Comparison of ENCODE assay signal across 8 cellular contexts in genomic region chr11:67353317-67354313, GRCh38. TPM values are rescaled to one million over a fixed set of nuclear protein-coding genes. Genes with fewer than 3 reads are reported as not detected.
A peak's percentile ranks its signal among the peaks of the same experiment; 100 is the strongest.
DNase-seq lines count a peak whose midpoint lies in the region; ATAC-seq and TF ChIP-seq lines count a peak whose summit lies in the region.

Gene POLD4 (minus strand): TSS chr11:67353546. CDS start chr11:67353399, 147 bp downstream.

- TF ChIP-seq POLR2A in heart left ventricle (IDR thresholded peaks at IDR 0.05): peak in 1 of 2 donors; percentile 84

- H3K9me3 Mint-ChIP-seq in T-cell (no peaks in the 10 kb centered on the region), type B pancreatic cell (no peaks in the 10 kb centered on the region)

- WGBS in adipose tissue, 3 donors: 2 to 5% (median 2%) methylated on average over 39 to 42 of the region's 42 CpGs
- 2 to 4% (median 3%) methylated on average over 29 to 42 of the region's 42 CpGs for WGBS in heart left ventricle, 4 donors

- H3K27me3 ChIP-seq in heart left ventricle: no peaks in the 10 kb centered on the region

- no peaks in the 10 kb centered on the region for H3K9me3 ChIP-seq in heart left ventricle

- peak; percentile 77 for ATAC-seq in HG02870 (IDR thresholded peaks at IDR 0.05; ENCODE audit: unreplicated experiment)
- ATAC-seq in T-cell (replicated peaks in 1 of 4): peak; percentile 87 to 91 (median 89)
- peak; percentile 89 to 96 (median 93) for ATAC-seq in heart left ventricle

- peak within 1 kb of the TSS; percentile 49 to 97 (median 74) for H3K4me3 ChIP-seq in heart left ventricle

- CTCF ChIA-PET in T-cell (lab: Charles Lee): interaction anchor here (0.6 to 7.9 kb wide), 21 partner anchors 8 to 1988 kb away, joined by 3 to 128 read pairs (median 4); partner anchors contain the start of genes CLCF1 (in 1 of the 2), PPP1CA (in 1 of the 2) and RAD9A (in 1 of the 2)

- intact Hi-C loops in heart left ventricle (cut with DNase I): loop anchor here in 5 of 10 donors (2.0 kb wide), 3 partner anchors 151 to 155 kb away; partner anchors contain the start of genes CDK2AP2 (in 1 of the 5) and PITPNM1 (in 1 of the 5)
- intact Hi-C loops in posterior cingulate gyrus (cut with DNase I): loop anchor here (5.0 kb wide), 1 partner anchor 154 kb away; the partner anchor contains the start of genes CDK2AP2 and PITPNM1

- H3K27ac Mint-ChIP-seq in T-cell: peak within 1 kb of the TSS; percentile 99 to 100
- H3K27ac Mint-ChIP-seq in type B pancreatic cell: peak within 1 kb of the TSS; percentile 94

- TF ChIP-seq CTCF in GM13977 (IDR thresholded peaks at IDR 0.05; ENCODE audit: extremely low read depth, insufficient read depth, missing control alignments): no peak
- peak in 1 of 12 donors; percentile 5 for TF ChIP-seq CTCF in heart left ventricle (IDR thresholded peaks at IDR 0.05)
- TF ChIP-seq CTCF in type B pancreatic cell (conservative IDR thresholded peaks at IDR 0.05): no peak

- H3K4me1 ChIP-seq in heart left ventricle: peaks cover 8 to 83% (median 63%) of the 10 kb centered on the region in 12 donors

- H3K36me3 Mint-ChIP-seq in T-cell (no peaks in the 10 kb centered on the region), type B pancreatic cell (no peaks in the 10 kb centered on the region)

- H3K27ac ChIP-seq in adipose tissue (ENCODE audit: low read depth, low read length) (peak within 1 kb of the TSS; percentile 99), heart left ventricle (peak within 1 kb of the TSS; percentile 92 to 100 (median 99))

- in situ Hi-C loops in GM13977 (cut with MboI; ENCODE audit: low pct_unique_long_range_greater_than_20kb, low sequenced_read_pairs, unreplicated experiment): no loop called here

- H3K4me3 Mint-ChIP-seq in T-cell (peak within 1 kb of the TSS; percentile 87 to 97 (median 96)), type B pancreatic cell (peak within 1 kb of the TSS; percentile 94)

- H3K36me3 ChIP-seq in heart left ventricle: no peaks in the 10 kb centered on the region

- DNase-seq in GM13977 (ENCODE audit: low spot score) (peak; percentile 96), NCI-H146 (lab: John Stamatoyannopoulos, UW) (peak; percentile 97), T-cell (peak; percentile 88 to 97 (median 94)), heart left ventricle (peak; percentile 99 to 100 (median 99)), posterior cingulate gyrus (peak; percentile 96 to 100 (median 99)), type B pancreatic cell (ENCODE audit: extremely low spot score, unreplicated experiment) (peak; percentile 94)

- H3K27me3 Mint-ChIP-seq in T-cell (no peaks in the 10 kb centered on the region), type B pancreatic cell (no peaks in the 10 kb centered on the region)

- POLR2A ChIA-PET in T-cell (lab: Charles Lee): interaction anchor here in 1 of 2 donors (0.5 to 1.2 kb wide), 6 partner anchors 8 to 232 kb away, joined by 3 to 5 read pairs (median 3); no protein-coding TSS in a partner anchor

- H3K4me1 Mint-ChIP-seq in T-cell (peaks cover 54 to 78% (median 56%) of the 10 kb centered on the region in 3 donors), type B pancreatic cell (ENCODE audit: unreplicated experiment) (peaks cover 37% of the 10 kb centered on the region)

RNA-seq across cellular contexts. Expression of gene POLD4, which starts in this region (rescaled TPM):
- 100 to 1,000 TPM in 2 of 5 donors, 10 to 100 TPM in 3; 55.1 to 107 (median 98.0) TPM for total RNA-seq in T-cell
- polyA plus RNA-seq in adipose tissue: 100 to 1,000 TPM; 116 to 188 (median 169) TPM
- total RNA-seq in heart left ventricle: 100 to 1,000 TPM in 1 of 9 donors, 10 to 100 TPM in 8; 36.0 to 131 (median 57.1) TPM
- 100 to 1,000 TPM in 1 of 2 donors, 10 to 100 TPM in 1; 83.0 to 164 TPM for polyA plus RNA-seq in heart left ventricle
- total RNA-seq in type B pancreatic cell (ENCODE audit: low replicate concordance): 15.0 and 29.4 TPM in 2 replicates

Comparison
In these comparisons a context has a peak if more than half of its experiments do, and no peak if none do; other contexts are left out.
1. Peak in every context shown above with its lines: DNase-seq, ATAC-seq, H3K4me3 ChIP-seq and H3K27ac ChIP-seq.